Comparison of ENCODE assay signal across 23 cellular contexts in the genomic region with DNA sequence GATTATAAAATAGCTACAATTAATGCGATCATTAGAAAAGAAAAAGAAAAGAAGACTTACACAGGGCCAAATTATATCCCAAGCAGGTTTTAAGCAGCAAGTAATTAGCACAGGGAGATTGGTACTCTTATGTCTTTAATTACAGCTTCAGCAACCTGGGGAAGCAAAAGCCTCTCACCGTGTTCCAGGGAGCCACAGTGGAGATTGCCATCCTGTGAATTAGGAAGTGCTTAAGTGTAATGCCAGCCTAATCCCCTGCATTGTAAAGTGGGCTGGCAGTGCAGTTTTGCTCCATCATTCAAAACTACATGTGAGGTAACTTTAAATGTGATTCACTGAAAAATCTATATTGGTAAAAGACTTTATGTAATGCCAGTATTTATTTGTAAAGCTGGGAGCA.
"Had no signal": no experiment of that assay in that cellular context is flagged by ENCODE, and none has a peak within 500 bp of the region (broad histone marks: within the 10 kb centered on the region; RNA-seq: fewer than 3 reads in every experiment).

No MANE protein-coding gene starts in this region.

- ATAC-seq: HepG2 had no signal

- H3K9me3 ChIP-seq: MG63 had no signal

- H3K36me3 ChIP-seq: MG63, SJSA1 had no signal

- H3K27ac ChIP-seq: SJSA1, SK-N-MC had no signal

- H3K4me3 ChIP-seq: MG63, SJSA1, SK-N-MC had no signal

- DNase-seq: IMR-90, Karpas-422, KG1, MG63, NCI-H1092, NCI-H1105 treated with DMSO at 0.1 percent for 48 hours, NCI-H1417 treated with DMSO at 0.1 percent for 48 hours, NCI-H146, NCI-H1694 treated with DMSO at 0.1 percent for 48 hours, NCI-H1930, NCI-H2081, NCI-H2107, NCI-H2171 treated with DMSO at 0.1 percent for 48 hours, NCI-H345, NCI-H446 treated with DMSO at 0.1 percent for 48 hours, NCI-H510A treated with DMSO at 0.1 percent for 48 hours, NCI-H69, Right ventricle myocardium superior, RPMI8226, SIG-M5 had no signal

- H3K4me1 ChIP-seq: SJSA1 had no signal

- H3K27me3 ChIP-seq: MG63, SJSA1 had no signal
